In the genomic region with DNA sequence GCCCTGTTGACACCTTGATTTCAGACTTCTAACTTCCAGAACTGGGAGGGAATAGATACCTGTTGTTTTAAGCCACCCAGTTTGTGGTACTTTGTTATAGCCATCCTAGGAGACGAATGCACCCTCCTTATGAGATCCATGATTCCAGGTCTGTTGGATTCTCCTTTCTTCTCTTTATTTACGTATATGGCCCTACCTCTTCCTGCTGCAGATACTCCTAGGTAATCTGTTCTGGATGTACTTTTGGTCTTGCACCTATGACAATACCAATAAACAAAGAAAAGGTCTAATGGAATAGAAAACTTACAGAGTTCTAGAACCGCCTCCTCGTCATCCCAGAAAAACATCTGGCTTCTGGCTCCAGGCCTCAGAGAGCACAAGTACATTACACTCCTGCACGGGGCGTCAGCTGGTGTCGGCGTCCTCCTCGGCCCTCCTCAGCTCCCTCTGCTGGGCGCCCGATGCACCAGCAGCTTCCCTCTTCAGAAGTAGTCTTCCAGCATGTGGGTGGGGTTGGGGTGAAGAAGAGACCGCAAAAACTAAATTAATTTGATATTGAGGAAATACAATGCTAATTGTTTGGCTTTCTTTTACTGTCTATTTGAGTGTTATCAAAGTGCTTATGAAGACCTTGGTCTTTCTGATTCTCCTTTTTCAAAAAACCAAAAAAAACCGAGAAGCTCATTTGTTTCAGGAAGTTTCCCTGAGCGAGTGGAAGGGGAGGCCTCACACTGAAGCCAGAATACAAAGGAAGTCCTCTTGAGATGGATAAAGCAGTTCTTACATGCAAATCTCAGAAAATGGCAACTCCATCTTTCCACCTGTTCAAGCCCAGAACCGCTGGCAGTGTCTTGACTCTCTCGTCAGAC, we compare ENCODE assay signal across 8 cellular contexts. TPM values are rescaled to one million over a fixed set of nuclear protein-coding genes. Genes with fewer than 3 reads are reported as not detected.
DNase-seq lines count a peak whose midpoint lies in the region; ATAC-seq and TF ChIP-seq lines count a peak whose summit lies in the region.

No MANE protein-coding gene starts in this region.

- H3K9ac ChIP-seq in skeletal muscle satellite cell (ENCODE audit: low read depth, low read length), result no peak overlapping the region

- H3K9me3 Mint-ChIP-seq in activated naive CD8-positive, alpha-beta T cell treated with anti-CD3 and anti-CD28 coated beads, Interleukin-2, amount 10 ng/mL, durations not matched to agents 7 days and 5 days, result no peaks in the 10 kb centered on the region

- TF ChIP-seq CTCF in right atrium auricular region (IDR thresholded peaks at IDR 0.05), result peak; percentile 80 to 96

- H3K9me3 ChIP-seq in right atrium auricular region (no peaks in the 10 kb centered on the region), skeletal muscle satellite cell (replicated peaks; ENCODE audit: low read length) (no peaks in the 10 kb centered on the region)

- H3K27ac ChIP-seq in right atrium auricular region, result peak overlapping the region; percentile 57 to 68

- H3K36me3 Mint-ChIP-seq in activated naive CD8-positive, alpha-beta T cell treated with anti-CD3 and anti-CD28 coated beads, Interleukin-2, amount 10 ng/mL, durations not matched to agents 7 days and 5 days, result no peaks in the 10 kb centered on the region

- H3K4me1 ChIP-seq in right atrium auricular region, result peaks cover 0 to 33% of the 10 kb centered on the region in 2 donors
- H3K4me1 ChIP-seq in skeletal muscle satellite cell (ENCODE audit: control insufficient read depth, insufficient read depth, low read length), result peaks cover 46% of the 10 kb centered on the region

- peak overlapping the region; percentile 65 for H3K4me3 Mint-ChIP-seq in activated naive CD8-positive, alpha-beta T cell treated with anti-CD3 and anti-CD28 coated beads, Interleukin-2, amount 10 ng/mL, durations not matched to agents 7 days and 5 days

- peak overlapping the region; percentile 73 for H3K4me2 ChIP-seq in skeletal muscle satellite cell (ENCODE audit: low read length)

- H3K27ac Mint-ChIP-seq in activated naive CD8-positive, alpha-beta T cell treated with anti-CD3 and anti-CD28 coated beads, Interleukin-2, amount 10 ng/mL, durations not matched to agents 7 days and 5 days, result peak overlapping the region; percentile 1

- H3K27me3 ChIP-seq in right atrium auricular region, result no peaks in the 10 kb centered on the region
- H3K27me3 ChIP-seq in skeletal muscle satellite cell (ENCODE audit: control insufficient read depth, insufficient read depth, low read length), result no peaks in the 10 kb centered on the region

- peak; percentile 78 for ATAC-seq in GM21825 (IDR thresholded peaks at IDR 0.05; ENCODE audit: unreplicated experiment)
- ATAC-seq in activated naive CD8-positive, alpha-beta T cell treated with anti-CD3 and anti-CD28 coated beads, Interleukin-2, amount 10 ng/mL, durations not matched to agents 7 days and 5 days (ENCODE audit: low read depth), result peak; percentile 57

- DNase-seq in ELF-1 (ENCODE audit: low read depth, low spot score) (peak; percentile 85), LoVo (ENCODE audit: low spot score) (peak; percentile 79), SW480 (ENCODE audit: low spot score) (peak; percentile 69), right atrium auricular region (ENCODE audit: low spot score) (peak; percentile 81), DMS79 treated with DMSO at 0.1 percent for 48 hours (lab: John Stamatoyannopoulos, UW) (no peak)
- DNase-seq in activated naive CD8-positive, alpha-beta T cell treated with anti-CD3 and anti-CD28 coated beads, Interleukin-2, amount 10 ng/mL, durations not matched to agents 7 days and 5 days, result peak; percentile 82

- POLR2A ChIA-PET in activated naive CD8-positive, alpha-beta T cell treated with anti-CD3 and anti-CD28 coated beads, Interleukin-2, amount 10 ng/mL, durations not matched to agents 7 days and 5 days (lab: Charles Lee), result interaction anchor here (1.0 to 2.4 kb wide), 3 partner anchors 8 to 40 kb away, joined by 3 to 8 read pairs (median 5); partner anchors contain the start of gene ATXN1

- no peaks in the 10 kb centered on the region for H3K27me3 Mint-ChIP-seq in activated naive CD8-positive, alpha-beta T cell treated with anti-CD3 and anti-CD28 coated beads, Interleukin-2, amount 10 ng/mL, durations not matched to agents 7 days and 5 days

- H3K36me3 ChIP-seq in right atrium auricular region (no peaks in the 10 kb centered on the region), skeletal muscle satellite cell (ENCODE audit: insufficient read depth, low read length) (no peaks in the 10 kb centered on the region)

- H3K4me3 ChIP-seq in right atrium auricular region (no peak overlapping the region), skeletal muscle satellite cell (ENCODE audit: low read length) (no peak overlapping the region)

- H3K4me1 Mint-ChIP-seq in activated naive CD8-positive, alpha-beta T cell treated with anti-CD3 and anti-CD28 coated beads, Interleukin-2, amount 10 ng/mL, durations not matched to agents 7 days and 5 days, result peaks cover 46% of the 10 kb centered on the region

RNA-seq across cellular contexts. Expression of gene ATXN1, which starts 9.7 kb away (rescaled TPM):
- 10 to 100 TPM; 63.6 to 67.2 TPM for total RNA-seq in activated naive CD8-positive, alpha-beta T cell treated with anti-CD3 and anti-CD28 coated beads, Interleukin-2, amount 10 ng/mL, durations not matched to agents 7 days and 5 days
- total RNA-seq in right atrium auricular region, result 10 to 100 TPM; 41.8 to 62.0 TPM
- total RNA-seq in skeletal muscle satellite cell (2012; rRNA removed), result 8.1 and 10.9 TPM in 2 replicates
